In genomic region chr1:248873993-248874671, GRCh38 we compare ENCODE assay signal across 1 cellular context.
TF ChIP-seq lines count a peak whose summit lies in the region.

No MANE protein-coding gene starts in this region.

TF ChIP-seq in HepG2, 621 proteins besides CTCF, POLR2A, EP300 and RAD21 (continued from another document and continues in another):
- TF ChIP-seq, protein P1, sequence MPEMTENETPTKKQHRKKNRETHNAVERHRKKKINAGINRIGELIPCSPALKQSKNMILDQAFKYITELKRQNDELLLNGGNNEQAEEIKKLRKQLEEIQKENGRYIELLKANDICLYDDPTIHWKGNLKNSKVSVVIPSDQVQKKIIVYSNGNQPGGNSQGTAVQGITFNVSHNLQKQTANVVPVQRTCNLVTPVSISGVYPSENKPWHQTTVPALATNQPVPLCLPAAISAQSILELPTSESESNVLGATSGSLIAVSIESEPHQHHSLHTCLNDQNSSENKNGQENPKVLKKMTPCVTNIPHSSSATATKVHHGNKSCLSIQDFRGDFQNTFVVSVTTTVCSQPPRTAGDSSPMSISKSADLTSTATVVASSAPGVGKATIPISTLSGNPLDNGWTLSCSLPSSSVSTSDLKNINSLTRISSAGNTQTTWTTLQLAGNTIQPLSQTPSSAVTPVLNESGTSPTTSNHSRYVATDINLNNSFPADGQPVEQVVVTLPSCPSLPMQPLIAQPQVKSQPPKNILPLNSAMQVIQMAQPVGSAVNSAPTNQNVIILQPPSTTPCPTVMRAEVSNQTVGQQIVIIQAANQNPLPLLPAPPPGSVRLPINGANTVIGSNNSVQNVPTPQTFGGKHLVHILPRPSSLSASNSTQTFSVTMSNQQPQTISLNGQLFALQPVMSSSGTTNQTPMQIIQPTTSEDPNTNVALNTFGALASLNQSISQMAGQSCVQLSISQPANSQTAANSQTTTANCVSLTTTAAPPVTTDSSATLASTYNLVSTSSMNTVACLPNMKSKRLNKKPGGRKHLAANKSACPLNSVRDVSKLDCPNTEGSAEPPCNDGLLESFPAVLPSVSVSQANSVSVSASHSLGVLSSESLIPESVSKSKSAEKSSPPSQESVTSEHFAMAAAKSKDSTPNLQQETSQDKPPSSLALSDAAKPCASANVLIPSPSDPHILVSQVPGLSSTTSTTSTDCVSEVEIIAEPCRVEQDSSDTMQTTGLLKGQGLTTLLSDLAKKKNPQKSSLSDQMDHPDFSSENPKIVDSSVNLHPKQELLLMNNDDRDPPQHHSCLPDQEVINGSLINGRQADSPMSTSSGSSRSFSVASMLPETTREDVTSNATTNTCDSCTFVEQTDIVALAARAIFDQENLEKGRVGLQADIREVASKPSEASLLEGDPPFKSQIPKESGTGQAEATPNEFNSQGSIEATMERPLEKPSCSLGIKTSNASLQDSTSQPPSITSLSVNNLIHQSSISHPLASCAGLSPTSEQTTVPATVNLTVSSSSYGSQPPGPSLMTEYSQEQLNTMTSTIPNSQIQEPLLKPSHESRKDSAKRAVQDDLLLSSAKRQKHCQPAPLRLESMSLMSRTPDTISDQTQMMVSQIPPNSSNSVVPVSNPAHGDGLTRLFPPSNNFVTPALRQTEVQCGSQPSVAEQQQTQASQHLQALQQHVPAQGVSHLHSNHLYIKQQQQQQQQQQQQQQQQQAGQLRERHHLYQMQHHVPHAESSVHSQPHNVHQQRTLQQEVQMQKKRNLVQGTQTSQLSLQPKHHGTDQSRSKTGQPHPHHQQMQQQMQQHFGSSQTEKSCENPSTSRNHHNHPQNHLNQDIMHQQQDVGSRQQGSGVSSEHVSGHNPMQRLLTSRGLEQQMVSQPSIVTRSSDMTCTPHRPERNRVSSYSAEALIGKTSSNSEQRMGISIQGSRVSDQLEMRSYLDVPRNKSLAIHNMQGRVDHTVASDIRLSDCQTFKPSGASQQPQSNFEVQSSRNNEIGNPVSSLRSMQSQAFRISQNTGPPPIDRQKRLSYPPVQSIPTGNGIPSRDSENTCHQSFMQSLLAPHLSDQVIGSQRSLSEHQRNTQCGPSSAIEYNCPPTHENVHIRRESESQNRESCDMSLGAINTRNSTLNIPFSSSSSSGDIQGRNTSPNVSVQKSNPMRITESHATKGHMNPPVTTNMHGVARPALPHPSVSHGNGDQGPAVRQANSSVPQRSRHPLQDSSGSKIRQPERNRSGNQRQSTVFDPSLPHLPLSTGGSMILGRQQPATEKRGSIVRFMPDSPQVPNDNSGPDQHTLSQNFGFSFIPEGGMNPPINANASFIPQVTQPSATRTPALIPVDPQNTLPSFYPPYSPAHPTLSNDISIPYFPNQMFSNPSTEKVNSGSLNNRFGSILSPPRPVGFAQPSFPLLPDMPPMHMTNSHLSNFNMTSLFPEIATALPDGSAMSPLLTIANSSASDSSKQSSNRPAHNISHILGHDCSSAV (CRISPR knock-in tag; IDR thresholded peaks at IDR 0.05; ENCODE audit: borderline replicate concordance) = no peak
- TF ChIP-seq HDAC1 (CRISPR knock-in tag; IDR thresholded peaks at IDR 0.05) (no peak; the same call in 1 of the 2 replicates), ZNF205 (CRISPR knock-in tag; IDR thresholded peaks at IDR 0.05) (no peak), BRD4 (CRISPR knock-in tag; IDR thresholded peaks at IDR 0.05) (no peak), THAP11 (CRISPR knock-in tag; IDR thresholded peaks at IDR 0.05) (no peak; the same call in 1 of the 2 replicates), NR1H2 (CRISPR knock-in tag; IDR thresholded peaks at IDR 0.05; ENCODE audit: borderline replicate concordance, low read depth) (no peak), ZC3H4 (CRISPR knock-in tag; IDR thresholded peaks at IDR 0.05; ENCODE audit: borderline replicate concordance) (no peak), SOX5 (CRISPR knock-in tag; IDR thresholded peaks at IDR 0.05; ENCODE audit: borderline replicate concordance) (0 out of 2 replicates have a peak, but pooled peaks have one; percentile 22), KLF12 (CRISPR knock-in tag; IDR thresholded peaks at IDR 0.05; ENCODE audit: borderline replicate concordance) (no peak), ZNF773 (CRISPR knock-in tag; IDR thresholded peaks at IDR 0.05; ENCODE audit: borderline replicate concordance) (no peak), ZNF777 (CRISPR knock-in tag; IDR thresholded peaks at IDR 0.05) (no peak), NR2F2 (IDR thresholded peaks at IDR 0.05; ENCODE audit: borderline replicate concordance, low read depth) (no peak), GPBP1L1 (CRISPR knock-in tag; IDR thresholded peaks at IDR 0.05) (no peak), ZNF343 (CRISPR knock-in tag; IDR thresholded peaks at IDR 0.05) (peak; percentile 8; the same call in 1 of the 2 replicates), RXRA (CRISPR knock-in tag; IDR thresholded peaks at IDR 0.05) (no peak), HOXA9 (CRISPR knock-in tag; IDR thresholded peaks at IDR 0.05; ENCODE audit: borderline replicate concordance) (no peak), ZNF264 (CRISPR knock-in tag; IDR thresholded peaks at IDR 0.05) (peak; percentile 71; the same call in 1 of the 2 replicates), RBAK (CRISPR knock-in tag; IDR thresholded peaks at IDR 0.05) (no peak), ATM (IDR thresholded peaks at IDR 0.05; ENCODE audit: borderline replicate concordance) (no peak), ZSCAN29 (CRISPR knock-in tag; conservative IDR thresholded peaks at IDR 0.05) (peak; percentile 41; the same call in 1 of the 2 replicates), ZNF496 (CRISPR knock-in tag; IDR thresholded peaks at IDR 0.05; ENCODE audit: insufficient replicate concordance) (no peak), NFYB (CRISPR knock-in tag; IDR thresholded peaks at IDR 0.05) (no peak), SOX13 (IDR thresholded peaks at IDR 0.05) (no peak), SOX13 (CRISPR knock-in tag; conservative IDR thresholded peaks at IDR 0.05 in 1 of 2, IDR thresholded peaks at IDR 0.05 in 1 of 2) (no peak; a peak in 1 of 4 replicates), TBP (CRISPR knock-in tag; IDR thresholded peaks at IDR 0.05) (no peak), NPAS2 (CRISPR knock-in tag; IDR thresholded peaks at IDR 0.05; ENCODE audit: borderline replicate concordance) (no peak), U2AF2 (IDR thresholded peaks at IDR 0.05; ENCODE audit: low read depth, low read length) (no peak), PPARG (CRISPR knock-in tag; conservative IDR thresholded peaks at IDR 0.05) (no peak; the same call in 1 of the 2 replicates), SNAI1 (CRISPR knock-in tag; IDR thresholded peaks at IDR 0.05; ENCODE audit: borderline replicate concordance) (0 out of 2 replicates have a peak, but pooled peaks have one; percentile 63), ZNF720 (CRISPR knock-in tag; IDR thresholded peaks at IDR 0.05) (no peak), DR1 (CRISPR knock-in tag; IDR thresholded peaks at IDR 0.05) (no peak), MED1 (CRISPR knock-in tag; IDR thresholded peaks at IDR 0.05) (0 out of 2 replicates have a peak, but pooled peaks have one; percentile 31), ZNF703 (CRISPR knock-in tag; IDR thresholded peaks at IDR 0.05; ENCODE audit: borderline replicate concordance) (0 out of 2 replicates have a peak, but pooled peaks have one; percentile 59), KDM4B (CRISPR knock-in tag; IDR thresholded peaks at IDR 0.05) (no peak), MYNN (CRISPR knock-in tag; IDR thresholded peaks at IDR 0.05; ENCODE audit: low read depth) (no peak), ONECUT2 (CRISPR knock-in tag; IDR thresholded peaks at IDR 0.05) (0 out of 2 replicates have a peak, but pooled peaks have one; percentile 20), ZNF816 (CRISPR knock-in tag; IDR thresholded peaks at IDR 0.05; ENCODE audit: borderline replicate concordance) (no peak), ZFYVE20 (CRISPR knock-in tag; IDR thresholded peaks at IDR 0.05; ENCODE audit: borderline replicate concordance, low read depth) (no peak), FOXO1 (CRISPR knock-in tag; IDR thresholded peaks at IDR 0.05) (no peak)
- TF ChIP-seq, protein P2, sequence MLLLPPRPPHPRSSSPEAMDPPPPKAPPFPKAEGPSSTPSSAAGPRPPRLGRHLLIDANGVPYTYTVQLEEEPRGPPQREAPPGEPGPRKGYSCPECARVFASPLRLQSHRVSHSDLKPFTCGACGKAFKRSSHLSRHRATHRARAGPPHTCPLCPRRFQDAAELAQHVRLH (CRISPR knock-in tag; IDR thresholded peaks at IDR 0.05; ENCODE audit: borderline replicate concordance, low read depth) = no peak
- TF ChIP-seq, protein P3, sequence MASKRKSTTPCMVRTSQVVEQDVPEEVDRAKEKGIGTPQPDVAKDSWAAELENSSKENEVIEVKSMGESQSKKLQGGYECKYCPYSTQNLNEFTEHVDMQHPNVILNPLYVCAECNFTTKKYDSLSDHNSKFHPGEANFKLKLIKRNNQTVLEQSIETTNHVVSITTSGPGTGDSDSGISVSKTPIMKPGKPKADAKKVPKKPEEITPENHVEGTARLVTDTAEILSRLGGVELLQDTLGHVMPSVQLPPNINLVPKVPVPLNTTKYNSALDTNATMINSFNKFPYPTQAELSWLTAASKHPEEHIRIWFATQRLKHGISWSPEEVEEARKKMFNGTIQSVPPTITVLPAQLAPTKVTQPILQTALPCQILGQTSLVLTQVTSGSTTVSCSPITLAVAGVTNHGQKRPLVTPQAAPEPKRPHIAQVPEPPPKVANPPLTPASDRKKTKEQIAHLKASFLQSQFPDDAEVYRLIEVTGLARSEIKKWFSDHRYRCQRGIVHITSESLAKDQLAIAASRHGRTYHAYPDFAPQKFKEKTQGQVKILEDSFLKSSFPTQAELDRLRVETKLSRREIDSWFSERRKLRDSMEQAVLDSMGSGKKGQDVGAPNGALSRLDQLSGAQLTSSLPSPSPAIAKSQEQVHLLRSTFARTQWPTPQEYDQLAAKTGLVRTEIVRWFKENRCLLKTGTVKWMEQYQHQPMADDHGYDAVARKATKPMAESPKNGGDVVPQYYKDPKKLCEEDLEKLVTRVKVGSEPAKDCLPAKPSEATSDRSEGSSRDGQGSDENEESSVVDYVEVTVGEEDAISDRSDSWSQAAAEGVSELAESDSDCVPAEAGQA (IDR thresholded peaks at IDR 0.05; ENCODE audit: low read depth) = no peak; the same call in 1 of the 2 replicates
- TF ChIP-seq, protein P3 (CRISPR knock-in tag; IDR thresholded peaks at IDR 0.05; ENCODE audit: borderline replicate concordance) = no peak; the same call in 1 of the 2 replicates
- TF ChIP-seq, protein P4, sequence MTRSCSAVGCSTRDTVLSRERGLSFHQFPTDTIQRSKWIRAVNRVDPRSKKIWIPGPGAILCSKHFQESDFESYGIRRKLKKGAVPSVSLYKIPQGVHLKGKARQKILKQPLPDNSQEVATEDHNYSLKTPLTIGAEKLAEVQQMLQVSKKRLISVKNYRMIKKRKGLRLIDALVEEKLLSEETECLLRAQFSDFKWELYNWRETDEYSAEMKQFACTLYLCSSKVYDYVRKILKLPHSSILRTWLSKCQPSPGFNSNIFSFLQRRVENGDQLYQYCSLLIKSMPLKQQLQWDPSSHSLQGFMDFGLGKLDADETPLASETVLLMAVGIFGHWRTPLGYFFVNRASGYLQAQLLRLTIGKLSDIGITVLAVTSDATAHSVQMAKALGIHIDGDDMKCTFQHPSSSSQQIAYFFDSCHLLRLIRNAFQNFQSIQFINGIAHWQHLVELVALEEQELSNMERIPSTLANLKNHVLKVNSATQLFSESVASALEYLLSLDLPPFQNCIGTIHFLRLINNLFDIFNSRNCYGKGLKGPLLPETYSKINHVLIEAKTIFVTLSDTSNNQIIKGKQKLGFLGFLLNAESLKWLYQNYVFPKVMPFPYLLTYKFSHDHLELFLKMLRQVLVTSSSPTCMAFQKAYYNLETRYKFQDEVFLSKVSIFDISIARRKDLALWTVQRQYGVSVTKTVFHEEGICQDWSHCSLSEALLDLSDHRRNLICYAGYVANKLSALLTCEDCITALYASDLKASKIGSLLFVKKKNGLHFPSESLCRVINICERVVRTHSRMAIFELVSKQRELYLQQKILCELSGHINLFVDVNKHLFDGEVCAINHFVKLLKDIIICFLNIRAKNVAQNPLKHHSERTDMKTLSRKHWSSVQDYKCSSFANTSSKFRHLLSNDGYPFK (CRISPR knock-in tag; IDR thresholded peaks at IDR 0.05; ENCODE audit: borderline replicate concordance) = no peak
- TF ChIP-seq, protein P5, sequence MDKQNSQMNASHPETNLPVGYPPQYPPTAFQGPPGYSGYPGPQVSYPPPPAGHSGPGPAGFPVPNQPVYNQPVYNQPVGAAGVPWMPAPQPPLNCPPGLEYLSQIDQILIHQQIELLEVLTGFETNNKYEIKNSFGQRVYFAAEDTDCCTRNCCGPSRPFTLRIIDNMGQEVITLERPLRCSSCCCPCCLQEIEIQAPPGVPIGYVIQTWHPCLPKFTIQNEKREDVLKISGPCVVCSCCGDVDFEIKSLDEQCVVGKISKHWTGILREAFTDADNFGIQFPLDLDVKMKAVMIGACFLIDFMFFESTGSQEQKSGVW (CRISPR knock-in tag; IDR thresholded peaks at IDR 0.05; ENCODE audit: borderline replicate concordance) = no peak
- TF ChIP-seq, protein P6, sequence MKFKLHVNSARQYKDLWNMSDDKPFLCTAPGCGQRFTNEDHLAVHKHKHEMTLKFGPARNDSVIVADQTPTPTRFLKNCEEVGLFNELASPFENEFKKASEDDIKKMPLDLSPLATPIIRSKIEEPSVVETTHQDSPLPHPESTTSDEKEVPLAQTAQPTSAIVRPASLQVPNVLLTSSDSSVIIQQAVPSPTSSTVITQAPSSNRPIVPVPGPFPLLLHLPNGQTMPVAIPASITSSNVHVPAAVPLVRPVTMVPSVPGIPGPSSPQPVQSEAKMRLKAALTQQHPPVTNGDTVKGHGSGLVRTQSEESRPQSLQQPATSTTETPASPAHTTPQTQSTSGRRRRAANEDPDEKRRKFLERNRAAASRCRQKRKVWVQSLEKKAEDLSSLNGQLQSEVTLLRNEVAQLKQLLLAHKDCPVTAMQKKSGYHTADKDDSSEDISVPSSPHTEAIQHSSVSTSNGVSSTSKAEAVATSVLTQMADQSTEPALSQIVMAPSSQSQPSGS (CRISPR knock-in tag; IDR thresholded peaks at IDR 0.05) = peak; percentile 78; the same call in 1 of the 2 replicates
